ENCODE assay signal across 18 cellular contexts in the genomic region with DNA sequence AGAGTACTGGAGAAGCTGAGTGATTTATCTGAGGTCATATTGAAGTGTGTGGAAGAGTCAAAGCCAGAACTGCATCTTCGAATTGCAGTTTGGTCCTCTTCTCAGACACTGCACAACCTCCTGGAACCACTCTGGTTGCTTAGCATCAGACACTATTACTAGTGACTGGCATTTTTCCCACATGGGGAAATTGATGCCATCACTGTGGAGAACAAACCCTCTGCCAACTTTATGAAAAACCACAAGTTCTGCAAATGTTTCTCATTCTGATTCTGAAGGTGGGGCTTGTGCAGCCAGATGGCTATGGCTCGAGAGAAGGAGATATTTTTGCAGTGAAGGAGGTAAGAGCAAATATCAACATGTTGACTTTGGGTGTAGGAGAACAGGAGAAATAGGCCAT.
DNase-seq lines count a peak whose midpoint lies in the region; ATAC-seq and TF ChIP-seq lines count a peak whose summit lies in the region.
"Had no signal": no experiment of that assay in that cellular context is flagged by ENCODE, and none has a peak within 500 bp of the region (broad histone marks: within the 10 kb centered on the region; RNA-seq: fewer than 3 reads in every experiment).

No MANE protein-coding gene starts in this region.

- H3K4me2 ChIP-seq in OCI-LY3 (ENCODE audit: low read length): peak overlapping the region; percentile 24

- no peak for DNase-seq in Right ventricle myocardium inferior (ENCODE audit: missing footprints)
- DNase-seq in right atrium auricular region (ENCODE audit: low spot score): no peak
- DNase-seq in fibroblast of pulmonary artery (ENCODE audit: low read depth): peak; percentile 22
- peak; percentile 50 for DNase-seq in stromal cell of bone marrow (ENCODE audit: low read depth)
- DNase-seq in activated naive CD4-positive, alpha-beta T cell (lab: John Stamatoyannopoulos, UW): no peak
- DNase-seq in left lung: no peak
- no peak for DNase-seq in GM13977 (ENCODE audit: low spot score)
- DNase-seq: ACHN, Caco-2, cortex of kidney, GDM1, kidney, NCI-H2029 treated with DMSO at 0.1 percent for 48 hours had no signal

- H3K27me3 ChIP-seq in right atrium auricular region (no peaks in the 10 kb centered on the region), OCI-LY3 (ENCODE audit: low read depth, low read length) (no peaks in the 10 kb centered on the region), left lung (no peaks in the 10 kb centered on the region)
- H3K27me3 ChIP-seq: body of pancreas, suprapubic skin had no signal

- H4K20me1 ChIP-seq in OCI-LY3 (ENCODE audit: insufficient read depth, low read length): no peaks in the 10 kb centered on the region

- no peak for TF ChIP-seq CTCF in right atrium auricular region (IDR thresholded peaks at IDR 0.05)
- no peak for TF ChIP-seq CTCF in OCI-LY3 (IDR thresholded peaks at IDR 0.05; ENCODE audit: low read depth, low read length)
- TF ChIP-seq CTCF in fibroblast of pulmonary artery (IDR thresholded peaks at IDR 0.05; ENCODE audit: low read length, missing control alignments): no peak
- no peak for TF ChIP-seq CTCF in left lung (IDR thresholded peaks at IDR 0.05)
- TF ChIP-seq CTCF in GM13977 (IDR thresholded peaks at IDR 0.05; ENCODE audit: extremely low read depth, insufficient read depth, missing control alignments): no peak

- no peak overlapping the region for H3K9ac ChIP-seq in OCI-LY3 (ENCODE audit: low read length)

- H3K4me1 ChIP-seq in right atrium auricular region (no peaks in the 10 kb centered on the region), OCI-LY3 (ENCODE audit: low read length) (peaks cover 14% of the 10 kb centered on the region), left lung (no peaks in the 10 kb centered on the region)
- H3K4me1 ChIP-seq: Caco-2, suprapubic skin had no signal

- H3K79me2 ChIP-seq in OCI-LY3 (ENCODE audit: low read length): no peaks in the 10 kb centered on the region

- no peak overlapping the region for H2AFZ ChIP-seq in OCI-LY3 (ENCODE audit: low read depth, low read length)

- H3K4me3 ChIP-seq in right atrium auricular region (no peak overlapping the region), OCI-LY3 (ENCODE audit: low read length) (no peak overlapping the region), fibroblast of pulmonary artery (replicated peaks; ENCODE audit: low read depth, low read length) (no peak overlapping the region), left lung (no peak overlapping the region)
- H3K4me3 ChIP-seq: body of pancreas, suprapubic skin had no signal

- in situ Hi-C loops in GM13977 (cut with MboI; ENCODE audit: low pct_unique_long_range_greater_than_20kb, low sequenced_read_pairs, unreplicated experiment): no loop called here

- H3K36me3 ChIP-seq in right atrium auricular region: no peaks in the 10 kb centered on the region
- no peaks in the 10 kb centered on the region for H3K36me3 ChIP-seq in OCI-LY3 (replicated peaks; ENCODE audit: low read depth, low read length)
- no peaks in the 10 kb centered on the region for H3K36me3 ChIP-seq in left lung
- H3K36me3 ChIP-seq: suprapubic skin had no signal

- H3K9me3 ChIP-seq in right atrium auricular region (no peaks in the 10 kb centered on the region), OCI-LY3 (ENCODE audit: insufficient read depth, low read length) (no peaks in the 10 kb centered on the region), left lung (no peaks in the 10 kb centered on the region)
- H3K9me3 ChIP-seq: body of pancreas, Caco-2, suprapubic skin had no signal

- peak; percentile 50 for ATAC-seq in Right ventricle myocardium inferior
- ATAC-seq in left lung: no peak
- ATAC-seq: body of pancreas, HCT116, right cardiac atrium had no signal

- intact Hi-C loops in Right ventricle myocardium inferior (cut with DNase I): no loop called here
- intact Hi-C loops in left lung (cut with DNase I): no loop called here

- H3K27ac ChIP-seq in right atrium auricular region (no peak overlapping the region), OCI-LY3 (ENCODE audit: low read length) (no peak overlapping the region), left lung (no peak overlapping the region)
- H3K27ac ChIP-seq: body of pancreas, suprapubic skin had no signal

Comparison
In these comparisons a context has a peak if more than half of its experiments do, and no peak if none do; other contexts are left out.
1. DNase-seq: peak in fibroblast of pulmonary artery (single experiment) and stromal cell of bone marrow (single experiment); none in Right ventricle myocardium inferior (single experiment), right atrium auricular region (single experiment), activated naive CD4-positive, alpha-beta T cell (0 of 4), left lung (0 of 2) and GM13977 (single experiment).